ENCODE assay signal across 8 cellular contexts in the genomic region with DNA sequence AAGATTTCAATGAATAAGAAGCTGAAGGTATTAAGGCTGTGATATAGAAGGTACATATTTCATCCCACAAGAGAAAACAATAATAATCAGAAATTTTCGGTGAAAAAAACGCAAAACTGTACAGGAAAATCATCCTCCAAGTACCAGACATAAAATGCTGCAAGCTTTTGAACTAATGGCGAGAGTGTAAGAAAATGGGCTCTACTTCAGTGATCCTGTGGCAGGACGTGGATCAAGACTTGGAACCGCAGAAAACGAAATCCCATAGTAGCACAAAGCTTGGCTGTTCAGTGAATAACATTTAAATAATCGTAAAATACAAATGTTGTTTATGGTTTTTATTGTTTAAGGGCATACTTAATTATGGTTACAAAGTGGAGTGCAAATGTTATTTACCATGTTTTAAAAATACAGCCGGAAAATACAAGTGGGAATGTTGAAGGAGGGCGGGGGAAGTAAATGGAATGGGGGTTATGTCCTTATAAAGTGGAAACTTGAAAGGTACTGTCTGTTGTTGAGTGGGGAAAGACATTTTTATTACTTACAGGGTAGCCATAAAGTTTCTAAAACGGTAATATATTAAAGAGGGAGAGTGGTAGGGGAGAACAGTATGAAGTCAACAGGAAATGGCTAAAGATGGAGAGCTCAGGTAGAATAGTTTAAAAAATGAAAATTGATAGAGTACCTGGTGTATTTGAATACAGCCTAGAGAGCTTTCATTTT. TPM values are rescaled to one million over a fixed set of nuclear protein-coding genes. Genes with fewer than 3 reads are reported as not detected.
DNase-seq lines count a peak whose midpoint lies in the region; ATAC-seq and TF ChIP-seq lines count a peak whose summit lies in the region.

No MANE protein-coding gene starts in this region.

- no peaks in the 10 kb centered on the region for H3K27me3 ChIP-seq in breast epithelium
- no peaks in the 10 kb centered on the region for H3K27me3 ChIP-seq in lung (ENCODE audit: control insufficient read depth, insufficient read depth)

- H3K4me1 ChIP-seq in breast epithelium = peaks cover 0 to 3% of the 10 kb centered on the region in 2 donors
- H3K4me1 ChIP-seq in lung (ENCODE audit: control insufficient read depth in 2 of 2, insufficient read depth in 2 of 2, low read length in 2 of 2) = peaks cover 1 to 21% of the 10 kb centered on the region in 2 donors
- peaks cover 1% of the 10 kb centered on the region for H3K4me1 ChIP-seq in urinary bladder (ENCODE audit: insufficient read depth)

- ATAC-seq in lung (ENCODE audit: insufficient read depth, low FRiP score) (no peak), GM21825 (IDR thresholded peaks at IDR 0.05; ENCODE audit: unreplicated experiment) (no peak)

- H3K27ac ChIP-seq in breast epithelium (peak overlapping the region; percentile 22 to 96), lung (ENCODE audit: low read depth in 1 of 2, low read length in 1 of 2) (peak overlapping the region in 1 of 2 donors; percentile 62), urinary bladder (ENCODE audit: low read depth) (no peak overlapping the region)

- H3K4me3 ChIP-seq in breast epithelium (peak overlapping the region; percentile 70 to 98 (median 83)), lung (peak overlapping the region; percentile 13), urinary bladder (ENCODE audit: low read depth, low read length) (peak overlapping the region; percentile 74)

- H3K36me3 ChIP-seq in breast epithelium = no peaks in the 10 kb centered on the region
- H3K36me3 ChIP-seq in lung (ENCODE audit: control insufficient read depth in 2 of 2, insufficient read depth in 2 of 2, low read length in 2 of 2) = peaks cover 0 to 4% of the 10 kb centered on the region in 2 donors
- no peaks in the 10 kb centered on the region for H3K36me3 ChIP-seq in urinary bladder (ENCODE audit: insufficient read depth)

- intact Hi-C loops in breast epithelium (cut with DNase I; ENCODE audit: low total_unique reads) = no loop called here

- H3K9me3 ChIP-seq in breast epithelium (no peaks in the 10 kb centered on the region), lung (ENCODE audit: control insufficient read depth in 2 of 2, insufficient read depth in 1 of 2, low read length in 1 of 2) (no peaks in the 10 kb centered on the region)

- no peak for TF ChIP-seq POLR2A in breast epithelium (IDR thresholded peaks at IDR 0.05)

- no peak for TF ChIP-seq CTCF in breast epithelium (IDR thresholded peaks at IDR 0.05)
- no peak for TF ChIP-seq CTCF in lung (IDR thresholded peaks at IDR 0.05; ENCODE audit: control extremely low read depth, extremely low read depth)

- peak; percentile 66 for DNase-seq in NCI-H510A treated with DMSO at 0.1 percent for 48 hours (lab: John Stamatoyannopoulos, UW)
- no peak for DNase-seq in NCI-H510A (lab: John Stamatoyannopoulos, UW)
- DNase-seq in NCI-H2227 treated with DMSO at 0.1 percent for 48 hours (lab: John Stamatoyannopoulos, UW) = peak; percentile 57
- no peak for DNase-seq in breast epithelium (ENCODE audit: low spot score in 2 of 2)
- DNase-seq in lung (ENCODE audit: low spot score) = no peak
- no peak for DNase-seq in NK-92 (lab: John Stamatoyannopoulos, UW; ENCODE audit: unreplicated experiment)

- WGBS in lung, 2 donors = 2 to 5% methylated on average over 10 of the region's 10 CpGs
- 3% methylated on average over 10 of the region's 10 CpGs for WGBS in urinary bladder

RNA-seq across cellular contexts. Expression of a gene that starts 1.1 kb away (rescaled TPM):
- total RNA-seq in breast epithelium = 1 to 10 TPM; 6.4 to 6.6 (median 6.4) TPM
- 10 to 100 TPM in 1 of 2 donors, 1 to 10 TPM in 1; 8.2 to 10.5 TPM for total RNA-seq in lung
- 10 to 100 TPM in 1 of 2 donors, 1 to 10 TPM in 1; 6.1 to 10.6 TPM for polyA plus RNA-seq in lung
- total RNA-seq in urinary bladder = 10.8 TPM
- 12.8 TPM for polyA plus RNA-seq in urinary bladder

RNA-seq across cellular contexts. Expression of a gene that starts 14.6 kb away (rescaled TPM):
- not detected for total RNA-seq in breast epithelium
- not detected for total RNA-seq in lung
- polyA plus RNA-seq in lung = not detected
- total RNA-seq in urinary bladder = not detected
- polyA plus RNA-seq in urinary bladder = not detected

RNA-seq across cellular contexts. Expression of a gene that starts 37.7 kb away (rescaled TPM):
- 10 to 100 TPM in 2 of 3 donors, 1 to 10 TPM in 1; 8.6 to 17.0 (median 11.1) TPM for total RNA-seq in breast epithelium
- 10 to 100 TPM in 1 of 2 donors, 1 to 10 TPM in 1; 3.5 to 40.4 TPM for total RNA-seq in lung
- under 1 TPM in 1 of 2 donors, not detected in 1; 0.12 TPM for polyA plus RNA-seq in lung
- 42.9 TPM for total RNA-seq in urinary bladder
- not detected for polyA plus RNA-seq in urinary bladder

Comparison
In these comparisons a context has a peak if more than half of its experiments do, and no peak if none do; other contexts are left out.
1. DNase-seq: peak in NCI-H510A treated with DMSO at 0.1 percent for 48 hours (single experiment) and NCI-H2227 treated with DMSO at 0.1 percent for 48 hours (single experiment); none in NCI-H510A (single experiment), breast epithelium (0 of 2), lung (single experiment) and NK-92 (single experiment).
2. H3K4me3 ChIP-seq: peak in every context shown above with its lines; median percentile 83 in breast epithelium; 74 in urinary bladder; 13 in lung.